Comparison of ENCODE assay signal across 23 cellular contexts in the genomic region with DNA sequence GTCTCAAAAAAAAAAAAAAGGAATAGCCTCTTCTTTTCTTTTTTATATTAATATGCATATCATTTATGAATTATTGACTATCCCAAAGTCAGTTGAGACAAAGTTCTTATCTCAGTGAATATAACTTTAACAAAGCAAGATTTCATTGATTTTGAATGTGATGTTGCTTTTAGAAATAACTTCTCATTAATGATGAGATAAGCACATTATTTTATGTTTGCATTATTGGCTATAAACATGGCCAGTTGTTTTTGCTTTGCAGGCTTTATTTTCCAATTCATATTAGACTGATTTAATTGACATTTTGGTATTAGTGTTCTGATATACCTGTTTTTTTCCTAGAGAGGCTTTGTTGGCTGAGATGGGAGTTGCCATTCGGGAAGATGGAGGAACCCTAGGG.
DNase-seq lines count a peak whose midpoint lies in the region; ATAC-seq, FAIRE-seq and TF ChIP-seq lines count a peak whose summit lies in the region.
"Had no signal": no experiment of that assay in that cellular context is flagged by ENCODE, and none has a peak within 500 bp of the region (broad histone marks: within the 10 kb centered on the region; RNA-seq: fewer than 3 reads in every experiment).

No MANE protein-coding gene starts in this region.

- H3K27ac ChIP-seq in 22Rv1 (peak overlapping the region; percentile 30), K562 (ENCODE audit: extremely low read depth, low read depth, low read length) (no peak overlapping the region), HepG2 (ENCODE audit: extremely low read length, insufficient read depth, low read length) (no peak overlapping the region), gastrocnemius medialis (peak overlapping the region; percentile 52 to 91 (median 72))

- no peak for TF ChIP-seq RAD21 in K562 (CRISPR knock-in tag; conservative IDR thresholded peaks at IDR 0.05 in 1 of 2, IDR thresholded peaks at IDR 0.05 in 1 of 2)
- no peak for TF ChIP-seq RAD21 in HepG2 (CRISPR knock-in tag; IDR thresholded peaks at IDR 0.05)

- peaks cover 11% of the 10 kb centered on the region; the same call in 2 of the 3 replicates for H3K36me3 ChIP-seq in K562 (ENCODE audit: control insufficient read depth, insufficient read depth, low read length)
- peaks cover 8 to 63% of the 10 kb centered on the region in 2 experiments; a peak in 3 of 5 replicates for H3K36me3 ChIP-seq in HepG2 (replicated peaks in 1 of 2; ENCODE audit: control insufficient read depth in 1 of 2, insufficient read depth in 2 of 2, low read length in 2 of 2)
- H3K36me3 ChIP-seq in gastrocnemius medialis, result peaks cover 0 to 87% of the 10 kb centered on the region in 2 donors

- TF ChIP-seq CTCF in 22Rv1 (IDR thresholded peaks at IDR 0.05) (no peak), K562 (IDR thresholded peaks at IDR 0.05 in 2 of 3, conservative IDR thresholded peaks at IDR 0.05 in 1 of 3; ENCODE audit: insufficient read depth in 2 of 3, low read depth in 1 of 3, low read length in 3 of 3) (no peak), HepG2 (CRISPR knock-in tag; IDR thresholded peaks at IDR 0.05) (no peak), gastrocnemius medialis (IDR thresholded peaks at IDR 0.05 in 4 of 5, conservative IDR thresholded peaks at IDR 0.05 in 1 of 5) (no peak)

- H3K9me1 ChIP-seq in K562 (ENCODE audit: control insufficient read depth, insufficient read depth, low read length), result no peaks in the 10 kb centered on the region

- H2AFZ ChIP-seq in K562 (ENCODE audit: low read depth, low read length), result no peak overlapping the region
- H2AFZ ChIP-seq in HepG2 (ENCODE audit: low read length), result no peak overlapping the region

- H3K9ac ChIP-seq in K562 (ENCODE audit: insufficient read depth in 1 of 2, low read depth in 2 of 2, low read length in 2 of 2) (no peak overlapping the region), HepG2 (ENCODE audit: insufficient read depth, low read depth, low read length) (no peak overlapping the region)
- H3K9ac ChIP-seq: SK-N-SH had no signal

- no TSS peak for BruUV-seq in K562 (replicated peaks; lab: Mats Ljungman, UMichigan)
- no TSS peak for BruUV-seq in HepG2 (replicated peaks; lab: Mats Ljungman, UMichigan)

- CTCF ChIA-PET in K562 (lab: Yijun Ruan, JAX; ENCODE audit: low intra/inter-chr PET ratio), result no interaction called here
- CTCF ChIA-PET in HepG2 (lab: Yijun Ruan, JAX; ENCODE audit: low intra/inter-chr PET ratio, low total read pairs), result no interaction called here

- H3K4me3 ChIP-seq in K562, result no peak overlapping the region
- H3K4me3 ChIP-seq in HepG2 (replicated peaks in 1 of 3; ENCODE audit: insufficient read depth in 1 of 3, low read depth in 2 of 3, low read length in 3 of 3), result no peak overlapping the region
- no peak overlapping the region for H3K4me3 ChIP-seq in gastrocnemius medialis

- H3K9me3 ChIP-seq in K562 (replicated peaks; ENCODE audit: control insufficient read depth, insufficient read depth, low read depth, low read length), result no peaks in the 10 kb centered on the region
- no peaks in the 10 kb centered on the region for H3K9me3 ChIP-seq in HepG2 (ENCODE audit: low read length)
- H3K9me3 ChIP-seq in gastrocnemius medialis, result no peaks in the 10 kb centered on the region
- H3K9me3 ChIP-seq: SK-N-SH had no signal

- H3K27me3 ChIP-seq in K562 (ENCODE audit: control insufficient read depth in 2 of 2, insufficient read depth in 2 of 2, low read length in 2 of 2) (no peaks in the 10 kb centered on the region), HepG2 (ENCODE audit: control insufficient read depth in 1 of 2, insufficient read depth in 2 of 2, low read length in 2 of 2) (no peaks in the 10 kb centered on the region), gastrocnemius medialis (no peaks in the 10 kb centered on the region)

- WGBS in K562 (ENCODE audit: insufficient coverage, low coverage, missing lambda C conversion rate), result 57% methylated on average over 1 of the region's 1 CpG
- WGBS in HepG2 (ENCODE audit: low lambda C conversion rate), result 97% methylated on average over 1 of the region's 1 CpG

- in situ Hi-C loops in K562 (cut with MboI), result no loop called here
- in situ Hi-C loops in HepG2 (cut with HindIII; ENCODE audit: extremely low pct_ligation_motif_present, low pct_unique_long_range_greater_than_20kb), result no loop called here
- in situ Hi-C loops in gastrocnemius medialis (cut with MboI; ENCODE audit: low sequenced_read_pairs in 4 of 4), result no loop called here

- ATAC-seq in K562 (no peak), HepG2 (no peak), gastrocnemius medialis (no peak), HG03342 (IDR thresholded peaks at IDR 0.05; ENCODE audit: unreplicated experiment) (no peak)
- ATAC-seq: CD8-positive, alpha-beta T cell; Panc1 had no signal

- H3K4me1 ChIP-seq in K562 (replicated peaks in 1 of 2; ENCODE audit: control insufficient read depth in 2 of 2, insufficient read depth in 2 of 2, low read length in 2 of 2), result 0 out of 5 replicates have a peak, but pooled peaks cover 0 to 2% of the 10 kb centered on the region in 2 experiments
- no peaks in the 10 kb centered on the region for H3K4me1 ChIP-seq in HepG2 (ENCODE audit: insufficient read depth, low read length)
- peaks cover 22 to 35% of the 10 kb centered on the region in 2 donors for H3K4me1 ChIP-seq in gastrocnemius medialis

- no peaks in the 10 kb centered on the region for H4K20me1 ChIP-seq in K562 (replicated peaks; ENCODE audit: control insufficient read depth, insufficient read depth, low read length)
- H4K20me1 ChIP-seq in HepG2 (ENCODE audit: insufficient read depth, low read length), result no peaks in the 10 kb centered on the region

- intact Hi-C loops in K562 (cut with micrococcal nuclease) (no loop called here), HepG2 (cut with micrococcal nuclease; ENCODE audit: unreplicated experiment) (no loop called here), gastrocnemius medialis (cut with DNase I; ENCODE audit: low total_unique reads) (no loop called here)

- POLR2A ChIA-PET in K562 (lab: Yijun Ruan, JAX) (no interaction called here), HepG2 (lab: Yijun Ruan, JAX) (no interaction called here)

- no peak for FAIRE-seq in K562 (lab: Jason Lieb, UNC)
- no peak for FAIRE-seq in HepG2 (lab: Jason Lieb, UNC)
- FAIRE-seq: GM18507, GM19239 had no signal

- no peaks in the 10 kb centered on the region for H3K79me2 ChIP-seq in K562 (ENCODE audit: control insufficient read depth, insufficient read depth, low read length)
- H3K79me2 ChIP-seq in HepG2 (ENCODE audit: insufficient read depth, low read length), result no peaks in the 10 kb centered on the region

- no peak for DNase-seq in K562 (ENCODE audit: extremely low read depth in 1 of 4, low spot score in 3 of 4)
- no peak for DNase-seq in HepG2 (ENCODE audit: low spot score)
- DNase-seq in gastrocnemius medialis, result no peak
- DNase-seq in HT-29 (ENCODE audit: low spot score), result no peak
- DNase-seq in COLO668 (lab: John Stamatoyannopoulos, UW; ENCODE audit: unreplicated experiment), result no peak
- no peak for DNase-seq in Kasumi-1 (lab: John Stamatoyannopoulos, UW)
- DNase-seq: 8988T; AML-193; C1 segment of cervical spinal cord; CD8-positive, alpha-beta T cell; GDM1; NCI-H1092; NCI-H1436; NCI-H187 treated with DMSO at 0.1 percent for 48 hours; NCI-H2107; NCI-H69; SIG-M5; SK-N-SH had no signal

- no peak for TF ChIP-seq POLR2A in K562 (conservative IDR thresholded peaks at IDR 0.05)
- TF ChIP-seq POLR2A in HepG2 (IDR thresholded peaks at IDR 0.05; ENCODE audit: insufficient read depth in 1 of 2, low read depth in 2 of 2, low read length in 2 of 2), result no peak
- no peak for TF ChIP-seq POLR2A in gastrocnemius medialis (IDR thresholded peaks at IDR 0.05)

- TF ChIP-seq EP300 in K562 (IDR thresholded peaks at IDR 0.05; ENCODE audit: low read length), result no peak
- no peak for TF ChIP-seq EP300 in HepG2 (IDR thresholded peaks at IDR 0.05; ENCODE audit: low read depth in 2 of 2, low read length in 2 of 2)
- no peak for TF ChIP-seq EP300 in HepG2 (CRISPR knock-in tag; IDR thresholded peaks at IDR 0.05; ENCODE audit: borderline replicate concordance)

- H3K4me2 ChIP-seq in K562 (ENCODE audit: insufficient read depth, low read length), result no peak overlapping the region
- no peak overlapping the region for H3K4me2 ChIP-seq in HepG2 (ENCODE audit: low read depth, low read length)
- H3K4me2 ChIP-seq: SK-N-SH had no signal

TF ChIP-seq in K562, 482 proteins besides CTCF, POLR2A, EP300 and RAD21:
- TF ChIP-seq ZNF316 (IDR thresholded peaks at IDR 0.05) (peak; percentile 75), C11orf30 (IDR thresholded peaks at IDR 0.05; ENCODE audit: low read depth) (peak; percentile 28; the same call in 1 of the 2 replicates), SAP30 (IDR thresholded peaks at IDR 0.05; ENCODE audit: borderline replicate concordance, insufficient read depth, low read depth, low read length, poor library complexity, severe bottlenecking) (no peak)

TF ChIP-seq in HepG2, 621 proteins besides CTCF, POLR2A, EP300 and RAD21:
- no peak for TF ChIP-seq ZNF772 (CRISPR knock-in tag; IDR thresholded peaks at IDR 0.05)
- TF ChIP-seq MAFK (conservative IDR thresholded peaks at IDR 0.05 in 1 of 2, IDR thresholded peaks at IDR 0.05 in 1 of 2; ENCODE audit: low read length in 2 of 2), result peak; percentile 46 to 79
- TF ChIP-seq MAFF (IDR thresholded peaks at IDR 0.05; ENCODE audit: low read depth, low read length), result peak; percentile 72
- TF ChIP-seq CENPX (CRISPR knock-in tag; IDR thresholded peaks at IDR 0.05), result no peak
- TF ChIP-seq MED13 (CRISPR knock-in tag; IDR thresholded peaks at IDR 0.05), result no peak
- TF ChIP-seq SRSF1 (optimal IDR thresholded peaks at IDR 0.05; ENCODE audit: low read depth, low read length), result no peak
- no peak for TF ChIP-seq RFXANK (CRISPR knock-in tag; IDR thresholded peaks at IDR 0.05)
- no peak for TF ChIP-seq ZNF749 (CRISPR knock-in tag; IDR thresholded peaks at IDR 0.05; ENCODE audit: borderline replicate concordance)
- no peak for TF ChIP-seq REPIN1 (CRISPR knock-in tag; IDR thresholded peaks at IDR 0.05; ENCODE audit: borderline replicate concordance, low read depth)

Comparison
In these comparisons a context has a peak if more than half of its experiments do, and no peak if none do; other contexts are left out.
1. H3K27ac ChIP-seq: peak in 22Rv1 (single experiment) and gastrocnemius medialis (4 of 4); none in K562 (single experiment) and HepG2 (single experiment).